Comparison of ENCODE assay signal across 9 cellular contexts in the genomic region with DNA sequence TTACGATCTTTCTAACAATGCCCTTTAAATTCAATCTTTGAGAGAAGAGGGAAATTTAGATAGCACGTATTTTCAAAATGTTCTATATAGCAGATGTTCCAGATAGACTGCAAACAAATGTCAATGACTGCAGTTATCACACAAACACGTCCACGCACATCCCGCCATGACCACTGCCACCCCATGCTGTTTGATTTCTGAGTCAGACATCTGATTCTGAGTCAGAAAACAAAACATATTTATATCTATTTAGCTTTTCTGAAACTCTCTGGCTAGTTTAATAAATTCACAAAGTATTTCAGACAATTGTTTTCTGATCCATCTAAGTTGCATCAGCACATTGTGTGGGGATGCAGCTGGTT.
DNase-seq lines count a peak whose midpoint lies in the region; ATAC-seq and TF ChIP-seq lines count a peak whose summit lies in the region.
"Had no signal": no experiment of that assay in that cellular context is flagged by ENCODE, and none has a peak within 500 bp of the region (broad histone marks: within the 10 kb centered on the region; RNA-seq: fewer than 3 reads in every experiment).

No MANE protein-coding gene starts in this region.

- H3K27me3 Mint-ChIP-seq in naive thymus-derived CD8-positive, alpha-beta T cell = no peaks in the 10 kb centered on the region
- no peaks in the 10 kb centered on the region for H3K27me3 Mint-ChIP-seq in chondrocyte (ENCODE audit: low read depth)

- TF ChIP-seq POLR2A in NB4 (IDR thresholded peaks at IDR 0.05; ENCODE audit: extremely low read depth, insufficient read length) (no peak), transverse colon (IDR thresholded peaks at IDR 0.05) (no peak)

- in situ Hi-C loops in transverse colon (cut with MboI; ENCODE audit: low pct_ligation_motif_present in 1 of 4, low pct_unique_long_range_greater_than_20kb in 1 of 4, low sequenced_read_pairs in 3 of 4) = no loop called here

- H3K4me3 ChIP-seq in BLaER1 treated with 17β-estradiol and CSF1 and Interleukin-3, amounts not matched to agents 10 nM and 100 nM = peak overlapping the region; percentile 69 to 87 (median 75)
- H3K4me3 ChIP-seq in NB4 (ENCODE audit: low read depth, low read length) (peak overlapping the region; percentile 85), transverse colon (peak overlapping the region in 2 of 4 donors; percentile 16 to 34)

- no peak for ATAC-seq in naive thymus-derived CD8-positive, alpha-beta T cell

- H3K27ac ChIP-seq in BLaER1 treated with 17β-estradiol and CSF1 and Interleukin-3, amounts not matched to agents 10 nM and 100 nM = peak overlapping the region; percentile 76 to 96 (median 88); a peak in 21 of 22 replicates
- peak overlapping the region in 2 of 4 donors; percentile 4 to 81 for H3K27ac ChIP-seq in transverse colon
- H3K27ac ChIP-seq: KMS-11 had no signal

- peak overlapping the region; percentile 76 to 95 (median 89) for H3K4me3 Mint-ChIP-seq in naive thymus-derived CD8-positive, alpha-beta T cell
- H3K4me3 Mint-ChIP-seq in chondrocyte (ENCODE audit: unreplicated experiment) = no peak overlapping the region

- peaks cover 20 to 73% (median 59%) of the 10 kb centered on the region in 10 experiments for H3K4me1 ChIP-seq in BLaER1 treated with 17β-estradiol and CSF1 and Interleukin-3, amounts not matched to agents 10 nM and 100 nM
- peaks cover 0 to 4% (median 0%) of the 10 kb centered on the region in 4 donors for H3K4me1 ChIP-seq in transverse colon

- peak; percentile 50 for DNase-seq in NB4 (ENCODE audit: low read depth)
- peak; percentile 21 for DNase-seq in activated effector memory CD4-positive, alpha-beta T cell treated with Interleukin-2 at 50 U/mL for 16 hours
- DNase-seq in naive thymus-derived CD8-positive, alpha-beta T cell = peak in 4 of 10 donors; percentile 16 to 24 (median 21)
- DNase-seq in AG08395 (ENCODE audit: low spot score) = no peak
- DNase-seq in transverse colon = no peak
- DNase-seq in iPS-NIHi11 (ENCODE audit: low spot score) = no peak
- DNase-seq in chondrocyte (ENCODE audit: low spot score) = no peak

- TF ChIP-seq CTCF in NB4 (IDR thresholded peaks at IDR 0.05; ENCODE audit: low read depth, low read length) (no peak), transverse colon (IDR thresholded peaks at IDR 0.05) (no peak), chondrocyte (IDR thresholded peaks at IDR 0.05) (no peak)

- H3K36me3 Mint-ChIP-seq in naive thymus-derived CD8-positive, alpha-beta T cell = peaks cover 0 to 2% (median 0%) of the 10 kb centered on the region in 3 donors
- H3K36me3 Mint-ChIP-seq in chondrocyte (ENCODE audit: low read depth) = no peaks in the 10 kb centered on the region

- no peaks in the 10 kb centered on the region for H3K27me3 ChIP-seq in BLaER1 treated with 17β-estradiol and CSF1 and Interleukin-3, amounts not matched to agents 10 nM and 100 nM
- no peaks in the 10 kb centered on the region for H3K27me3 ChIP-seq in transverse colon

- no peak for TF ChIP-seq EP300 in transverse colon (IDR thresholded peaks at IDR 0.05; ENCODE audit: low read depth)

- 52 to 73% methylated on average over 5 of the region's 5 CpGs for WGBS in transverse colon (ENCODE audit: low coverage in 1 of 2), 2 donors

- peaks cover 10 to 50% (median 36%) of the 10 kb centered on the region in 11 experiments; a peak in 18 of 22 replicates for H4K20me1 ChIP-seq in BLaER1 treated with 17β-estradiol and CSF1 and Interleukin-3, amounts not matched to agents 10 nM and 100 nM

- no peaks in the 10 kb centered on the region for H3K9me3 ChIP-seq in BLaER1 treated with 17β-estradiol and CSF1 and Interleukin-3, amounts not matched to agents 10 nM and 100 nM (replicated peaks in 1 of 11)
- no peaks in the 10 kb centered on the region for H3K9me3 ChIP-seq in transverse colon

- H3K9ac ChIP-seq in BLaER1 treated with 17β-estradiol and CSF1 and Interleukin-3, amounts not matched to agents 10 nM and 100 nM = peak overlapping the region; percentile 85 to 94 (median 89)
- H3K9ac ChIP-seq: KMS-11 had no signal

- POLR2A ChIA-PET in naive thymus-derived CD8-positive, alpha-beta T cell (lab: Charles Lee) = no interaction called here

- H3K4me2 ChIP-seq in BLaER1 treated with 17β-estradiol and CSF1 and Interleukin-3, amounts not matched to agents 10 nM and 100 nM = peak overlapping the region; percentile 84 to 98 (median 94)
- H3K4me2 ChIP-seq: KMS-11 had no signal

- intact Hi-C loops in transverse colon (cut with DNase I; ENCODE audit: low total_unique reads) = no loop called here

- H3K9me3 Mint-ChIP-seq in naive thymus-derived CD8-positive, alpha-beta T cell = peaks cover 0 to 8% (median 0%) of the 10 kb centered on the region in 9 donors
- no peaks in the 10 kb centered on the region for H3K9me3 Mint-ChIP-seq in chondrocyte (ENCODE audit: low read depth)

- peaks cover 0 to 57% (median 0%) of the 10 kb centered on the region in 11 experiments; a peak in 7 of 22 replicates for H3K36me3 ChIP-seq in BLaER1 treated with 17β-estradiol and CSF1 and Interleukin-3, amounts not matched to agents 10 nM and 100 nM
- no peaks in the 10 kb centered on the region for H3K36me3 ChIP-seq in transverse colon

- H3K27ac Mint-ChIP-seq in naive thymus-derived CD8-positive, alpha-beta T cell = peak overlapping the region; percentile 86 to 98 (median 94)
- H3K27ac Mint-ChIP-seq in chondrocyte (ENCODE audit: unreplicated experiment) = no peak overlapping the region

- peaks cover 30 to 75% (median 58%) of the 10 kb centered on the region in 4 donors for H3K4me1 Mint-ChIP-seq in naive thymus-derived CD8-positive, alpha-beta T cell
- peaks cover 11% of the 10 kb centered on the region for H3K4me1 Mint-ChIP-seq in chondrocyte (ENCODE audit: low read depth)

Comparison
In these comparisons a context has a peak if more than half of its experiments do, and no peak if none do; other contexts are left out.
1. DNase-seq: peak in NB4 (single experiment) and activated effector memory CD4-positive, alpha-beta T cell treated with Interleukin-2 at 50 U/mL for 16 hours (single experiment); none in AG08395 (single experiment), transverse colon (single experiment), iPS-NIHi11 (single experiment) and chondrocyte (single experiment).